ENCODE assay signal across 1 cellular context in the genomic region with DNA sequence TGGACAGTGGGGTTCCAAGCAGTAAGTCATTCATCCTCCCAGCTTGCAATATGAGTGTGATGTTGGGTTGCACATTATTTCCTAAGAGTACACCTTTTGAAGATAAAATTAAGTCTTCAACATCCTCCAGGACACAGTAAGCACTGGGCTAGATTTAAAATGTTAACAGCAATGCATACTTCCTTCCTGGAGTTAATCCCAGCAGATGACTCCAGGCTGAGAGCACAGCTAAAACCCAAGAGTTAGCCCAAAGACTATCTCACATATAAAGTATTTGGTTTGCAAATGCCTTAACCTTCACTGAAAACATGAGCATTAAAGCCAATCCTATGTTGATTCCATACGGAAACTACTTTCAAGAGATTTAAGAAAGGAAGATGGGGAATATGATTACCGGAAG.
TF ChIP-seq lines count a peak whose summit lies in the region.

No MANE protein-coding gene starts in this region.

TF ChIP-seq in GM23338, 12 proteins besides CTCF, POLR2A, EP300 and RAD21 (continued from another document):
- TF ChIP-seq, protein P1, sequence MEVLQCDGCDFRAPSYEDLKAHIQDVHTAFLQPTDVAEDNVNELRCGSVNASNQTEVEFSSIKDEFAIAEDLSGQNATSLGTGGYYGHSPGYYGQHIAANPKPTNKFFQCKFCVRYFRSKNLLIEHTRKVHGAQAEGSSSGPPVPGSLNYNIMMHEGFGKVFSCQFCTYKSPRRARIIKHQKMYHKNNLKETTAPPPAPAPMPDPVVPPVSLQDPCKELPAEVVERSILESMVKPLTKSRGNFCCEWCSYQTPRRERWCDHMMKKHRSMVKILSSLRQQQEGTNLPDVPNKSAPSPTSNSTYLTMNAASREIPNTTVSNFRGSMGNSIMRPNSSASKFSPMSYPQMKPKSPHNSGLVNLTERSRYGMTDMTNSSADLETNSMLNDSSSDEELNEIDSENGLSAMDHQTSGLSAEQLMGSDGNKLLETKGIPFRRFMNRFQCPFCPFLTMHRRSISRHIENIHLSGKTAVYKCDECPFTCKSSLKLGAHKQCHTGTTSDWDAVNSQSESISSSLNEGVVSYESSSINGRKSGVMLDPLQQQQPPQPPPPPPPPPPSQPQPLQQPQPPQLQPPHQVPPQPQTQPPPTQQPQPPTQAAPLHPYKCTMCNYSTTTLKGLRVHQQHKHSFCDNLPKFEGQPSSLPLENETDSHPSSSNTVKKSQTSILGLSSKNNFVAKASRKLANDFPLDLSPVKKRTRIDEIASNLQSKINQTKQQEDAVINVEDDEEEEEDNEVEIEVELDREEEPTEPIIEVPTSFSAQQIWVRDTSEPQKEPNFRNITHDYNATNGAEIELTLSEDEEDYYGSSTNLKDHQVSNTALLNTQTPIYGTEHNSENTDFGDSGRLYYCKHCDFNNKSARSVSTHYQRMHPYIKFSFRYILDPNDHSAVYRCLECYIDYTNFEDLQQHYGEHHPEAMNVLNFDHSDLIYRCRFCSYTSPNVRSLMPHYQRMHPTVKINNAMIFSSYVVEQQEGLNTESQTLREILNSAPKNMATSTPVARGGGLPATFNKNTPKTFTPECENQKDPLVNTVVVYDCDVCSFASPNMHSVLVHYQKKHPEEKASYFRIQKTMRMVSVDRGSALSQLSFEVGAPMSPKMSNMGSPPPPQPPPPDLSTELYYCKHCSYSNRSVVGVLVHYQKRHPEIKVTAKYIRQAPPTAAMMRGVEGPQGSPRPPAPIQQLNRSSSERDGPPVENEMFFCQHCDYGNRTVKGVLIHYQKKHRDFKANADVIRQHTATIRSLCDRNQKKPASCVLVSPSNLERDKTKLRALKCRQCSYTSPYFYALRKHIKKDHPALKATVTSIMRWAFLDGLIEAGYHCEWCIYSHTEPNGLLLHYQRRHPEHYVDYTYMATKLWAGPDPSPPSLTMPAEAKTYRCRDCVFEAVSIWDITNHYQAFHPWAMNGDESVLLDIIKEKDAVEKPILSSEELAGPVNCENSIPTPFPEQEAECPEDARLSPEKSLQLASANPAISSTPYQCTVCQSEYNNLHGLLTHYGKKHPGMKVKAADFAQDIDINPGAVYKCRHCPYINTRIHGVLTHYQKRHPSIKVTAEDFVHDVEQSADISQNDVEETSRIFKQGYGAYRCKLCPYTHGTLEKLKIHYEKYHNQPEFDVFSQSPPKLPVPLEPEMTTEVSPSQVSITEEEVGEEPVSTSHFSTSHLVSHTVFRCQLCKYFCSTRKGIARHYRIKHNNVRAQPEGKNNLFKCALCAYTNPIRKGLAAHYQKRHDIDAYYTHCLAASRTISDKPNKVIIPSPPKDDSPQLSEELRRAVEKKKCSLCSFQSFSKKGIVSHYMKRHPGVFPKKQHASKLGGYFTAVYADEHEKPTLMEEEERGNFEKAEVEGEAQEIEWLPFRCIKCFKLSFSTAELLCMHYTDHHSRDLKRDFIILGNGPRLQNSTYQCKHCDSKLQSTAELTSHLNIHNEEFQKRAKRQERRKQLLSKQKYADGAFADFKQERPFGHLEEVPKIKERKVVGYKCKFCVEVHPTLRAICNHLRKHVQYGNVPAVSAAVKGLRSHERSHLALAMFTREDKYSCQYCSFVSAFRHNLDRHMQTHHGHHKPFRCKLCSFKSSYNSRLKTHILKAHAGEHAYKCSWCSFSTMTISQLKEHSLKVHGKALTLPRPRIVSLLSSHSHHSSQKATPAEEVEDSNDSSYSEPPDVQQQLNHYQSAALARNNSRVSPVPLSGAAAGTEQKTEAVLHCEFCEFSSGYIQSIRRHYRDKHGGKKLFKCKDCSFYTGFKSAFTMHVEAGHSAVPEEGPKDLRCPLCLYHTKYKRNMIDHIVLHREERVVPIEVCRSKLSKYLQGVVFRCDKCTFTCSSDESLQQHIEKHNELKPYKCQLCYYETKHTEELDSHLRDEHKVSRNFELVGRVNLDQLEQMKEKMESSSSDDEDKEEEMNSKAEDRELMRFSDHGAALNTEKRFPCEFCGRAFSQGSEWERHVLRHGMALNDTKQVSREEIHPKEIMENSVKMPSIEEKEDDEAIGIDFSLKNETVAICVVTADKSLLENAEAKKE (CRISPR knock-in tag; IDR thresholded peaks at IDR 0.05): no peak
- no peak for TF ChIP-seq CREB1 (CRISPR knock-in tag; IDR thresholded peaks at IDR 0.05; ENCODE audit: low read depth)
- TF ChIP-seq, protein P2, sequence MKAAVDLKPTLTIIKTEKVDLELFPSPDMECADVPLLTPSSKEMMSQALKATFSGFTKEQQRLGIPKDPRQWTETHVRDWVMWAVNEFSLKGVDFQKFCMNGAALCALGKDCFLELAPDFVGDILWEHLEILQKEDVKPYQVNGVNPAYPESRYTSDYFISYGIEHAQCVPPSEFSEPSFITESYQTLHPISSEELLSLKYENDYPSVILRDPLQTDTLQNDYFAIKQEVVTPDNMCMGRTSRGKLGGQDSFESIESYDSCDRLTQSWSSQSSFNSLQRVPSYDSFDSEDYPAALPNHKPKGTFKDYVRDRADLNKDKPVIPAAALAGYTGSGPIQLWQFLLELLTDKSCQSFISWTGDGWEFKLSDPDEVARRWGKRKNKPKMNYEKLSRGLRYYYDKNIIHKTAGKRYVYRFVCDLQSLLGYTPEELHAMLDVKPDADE (IDR thresholded peaks at IDR 0.05): no peak
